ENCODE assay signal across 23 cellular contexts in the genomic region with DNA sequence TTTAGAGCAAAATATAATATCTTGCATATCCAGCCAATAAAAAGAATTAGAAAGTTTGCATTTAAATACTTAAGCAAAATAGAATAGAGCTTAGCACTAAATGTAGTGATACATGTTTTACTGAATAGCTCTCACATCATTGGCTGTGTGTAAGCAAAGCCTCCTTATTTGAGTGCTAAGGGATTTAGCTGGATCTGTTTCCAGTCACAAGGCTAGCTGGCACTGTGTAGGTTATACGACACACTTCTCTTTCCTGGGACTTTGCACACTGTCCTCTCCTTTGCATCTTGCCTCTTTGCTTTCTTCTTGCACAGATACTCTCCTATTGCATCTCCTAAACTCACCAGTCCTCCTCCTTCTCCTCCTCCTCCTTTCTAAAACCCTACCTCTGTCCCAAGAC.
"Had no signal": no experiment of that assay in that cellular context is flagged by ENCODE, and none has a peak within 500 bp of the region (broad histone marks: within the 10 kb centered on the region; RNA-seq: fewer than 3 reads in every experiment).

No MANE protein-coding gene starts in this region.

- H3K4me3 ChIP-seq: left ventricle myocardium inferior, lung, pancreas, prostate gland, right atrium auricular region, right lobe of liver, skin epidermis, stomach, thoracic aorta, tibial artery, upper lobe of right lung had no signal

- DNase-seq: hypothalamus; immature natural killer cell; kidney; left ventricle myocardium inferior; naive thymus-derived CD8-positive, alpha-beta T cell; pancreas; posterior cingulate gyrus; right lobe of liver; stimulated activated CD4-positive, alpha-beta T cell treated with anti-CD3 and anti-CD28 coated beads, Interleukin-12 subunit alpha, Interleukin-12 subunit beta, amount 100 ng/mL, for 4 hours; stimulated activated CD4-positive, alpha-beta T cell treated with anti-CD3 and anti-CD28 coated beads, Interleukin-15, amount 100 ng/mL, for 24 hours; stimulated activated CD4-positive, alpha-beta T cell treated with anti-CD3 and anti-CD28 coated beads, Interleukin-2, amount 100 ng/mL, for 24 hours; stimulated activated CD4-positive, alpha-beta T cell treated with anti-CD3 and anti-CD28 coated beads, Interleukin-4, amount 100 ng/mL, for 1 hour; stimulated activated naive B cell treated with anti-CD40 and anti-IgM and Interleukin-4, amounts not matched to agents 10 μg/mL and 1 μg/mL and 100 μg/mL, for 72 hours; stimulated activated naive CD8-positive, alpha-beta T cell treated with anti-CD3 and anti-CD28 coated beads, Interleukin-15, Interleukin-2, amounts not matched to agents 100 U/mL and 50 U/mL, for 24 hours; stomach; tibial artery; trophoblast cell; upper lobe of right lung had no signal

- H3K27me3 ChIP-seq: pancreas, right atrium auricular region, right lobe of liver, stomach, tibial artery, upper lobe of right lung had no signal

- H3K9me3 ChIP-seq: left ventricle myocardium inferior, pancreas, prostate gland, right atrium auricular region, right lobe of liver, stomach, thoracic aorta, tibial artery, upper lobe of right lung had no signal

- H3K27ac ChIP-seq: left ventricle myocardium inferior, pancreas, prostate gland, right atrium auricular region, right lobe of liver, stomach, tibial artery, upper lobe of right lung had no signal

- ATAC-seq: naive thymus-derived CD8-positive, alpha-beta T cell; pancreas; right lobe of liver; stimulated activated naive B cell treated with anti-CD40 and anti-IgM and Interleukin-4, amounts not matched to agents 10 μg/mL and 1 μg/mL and 100 μg/mL, for 72 hours; stimulated activated naive CD8-positive, alpha-beta T cell treated with anti-CD3 and anti-CD28 coated beads, Interleukin-15, Interleukin-2, amounts not matched to agents 100 U/mL and 50 U/mL, for 24 hours; upper lobe of right lung had no signal

- H3K36me3 ChIP-seq: left ventricle myocardium inferior, pancreas, prostate gland, right atrium auricular region, right lobe of liver, stomach, thoracic aorta, tibial artery, upper lobe of right lung had no signal

- H3K4me1 ChIP-seq: left ventricle myocardium inferior, pancreas, prostate gland, right atrium auricular region, right lobe of liver, stomach, upper lobe of right lung had no signal
